ENCODE assay signal across 10 cellular contexts in the genomic region with DNA sequence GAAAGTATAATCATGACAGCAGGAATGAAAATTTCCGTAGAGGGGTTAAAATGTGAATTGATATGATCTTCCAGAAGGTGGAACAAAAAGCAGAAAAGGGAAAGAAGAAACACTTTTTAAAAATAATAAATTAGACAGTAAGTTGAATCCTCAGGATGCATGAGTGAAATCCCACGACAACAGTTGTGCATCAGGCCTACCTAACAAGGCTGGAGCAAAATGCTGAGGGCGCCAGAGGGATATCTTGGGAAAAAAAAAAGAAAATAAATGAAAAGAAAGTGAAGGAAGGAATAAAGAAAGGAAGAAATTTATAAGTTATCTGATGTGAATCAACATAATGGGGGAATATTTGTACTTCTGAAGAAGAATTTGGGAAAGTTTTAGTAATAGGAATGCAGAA. TPM values are rescaled to one million over a fixed set of nuclear protein-coding genes. Genes with fewer than 3 reads are reported as not detected.
DNase-seq lines count a peak whose midpoint lies in the region; ATAC-seq, FAIRE-seq and TF ChIP-seq lines count a peak whose summit lies in the region.
"Had no signal": no experiment of that assay in that cellular context is flagged by ENCODE, and none has a peak within 500 bp of the region (broad histone marks: within the 10 kb centered on the region; RNA-seq: fewer than 3 reads in every experiment).

No MANE protein-coding gene starts in this region.

- DNase-seq in stimulated activated naive CD8-positive, alpha-beta T cell treated with anti-CD3 and anti-CD28 coated beads, Interleukin-15, Interleukin-2, amounts not matched to agents 100 U/mL and 50 U/mL, for 24 hours: no peak
- no peak for DNase-seq in K562 (ENCODE audit: extremely low read depth in 1 of 4, low spot score in 3 of 4)
- DNase-seq in glomerular visceral epithelial cell (ENCODE audit: extremely low spot score): no peak
- no peak for DNase-seq in NK-92 treated with Interleukin-12 subunit alpha and Interleukin-12 subunit beta, amount 100 ng/mL, for 24 hours (lab: John Stamatoyannopoulos, UW)

- no peak overlapping the region for H3K4me2 ChIP-seq in K562 (ENCODE audit: insufficient read depth, low read length)

- H2AFZ ChIP-seq in K562 (ENCODE audit: low read depth, low read length): no peak overlapping the region

- no peak for TF ChIP-seq RAD21 in K562 (CRISPR knock-in tag; conservative IDR thresholded peaks at IDR 0.05 in 1 of 2, IDR thresholded peaks at IDR 0.05 in 1 of 2)

- peak overlapping the region; percentile 89 for H3K4me3 Mint-ChIP-seq in stimulated activated naive CD8-positive, alpha-beta T cell treated with anti-CD3 and anti-CD28 coated beads, Interleukin-15, Interleukin-2, amounts not matched to agents 100 ng/mL and 50 ng/mL, for 24 hours

- in situ Hi-C loops in K562 (cut with MboI): no loop called here

- peak overlapping the region; percentile 94 for H3K27ac Mint-ChIP-seq in stimulated activated naive CD8-positive, alpha-beta T cell treated with anti-CD3 and anti-CD28 coated beads, Interleukin-15, Interleukin-2, amounts not matched to agents 100 ng/mL and 50 ng/mL, for 24 hours

- no peak overlapping the region for H3K27ac ChIP-seq in K562 (ENCODE audit: extremely low read depth, low read depth, low read length)

- BruUV-seq in K562 (replicated peaks; lab: Mats Ljungman, UMichigan): no TSS peak

- ATAC-seq in stimulated activated naive CD8-positive, alpha-beta T cell treated with anti-CD3 and anti-CD28 coated beads, Interleukin-15, Interleukin-2, amounts not matched to agents 100 U/mL and 50 U/mL, for 24 hours: no peak
- ATAC-seq in K562 (no peak), GM21737 (IDR thresholded peaks at IDR 0.05; ENCODE audit: unreplicated experiment) (no peak), HG03565 (IDR thresholded peaks at IDR 0.05; ENCODE audit: unreplicated experiment) (no peak)

- H3K36me3 ChIP-seq in K562 (ENCODE audit: control insufficient read depth, insufficient read depth, low read length) (no peaks in the 10 kb centered on the region), mucosa of stomach (ENCODE audit: control insufficient read depth, insufficient read depth, low read length) (no peaks in the 10 kb centered on the region)

- TF ChIP-seq CTCF in K562 (IDR thresholded peaks at IDR 0.05 in 2 of 3, conservative IDR thresholded peaks at IDR 0.05 in 1 of 3; ENCODE audit: insufficient read depth in 2 of 3, low read depth in 1 of 3, low read length in 3 of 3): no peak

- H3K4me1 ChIP-seq in K562 (replicated peaks in 1 of 2; ENCODE audit: control insufficient read depth in 2 of 2, insufficient read depth in 2 of 2, low read length in 2 of 2) (peaks cover 0 to 8% of the 10 kb centered on the region in 2 experiments; a peak in 2 of 5 replicates), mucosa of stomach (ENCODE audit: control insufficient read depth, insufficient read depth, low read length) (peaks cover 9% of the 10 kb centered on the region)

- TF ChIP-seq EP300 in K562 (IDR thresholded peaks at IDR 0.05; ENCODE audit: low read length): no peak

- no peak for TF ChIP-seq POLR2A in K562 (conservative IDR thresholded peaks at IDR 0.05)

- POLR2A ChIA-PET in K562 (lab: Yijun Ruan, JAX): interaction anchor here (0.6 kb wide), 1 partner anchor 20 kb away, joined by 3 read pairs; no protein-coding TSS in a partner anchor

- 70% methylated on average over 3 of the region's 3 CpGs for WGBS in K562 (ENCODE audit: insufficient coverage, low coverage, missing lambda C conversion rate)

- H3K36me3 Mint-ChIP-seq in stimulated activated naive CD8-positive, alpha-beta T cell treated with anti-CD3 and anti-CD28 coated beads, Interleukin-15, Interleukin-2, amounts not matched to agents 100 ng/mL and 50 ng/mL, for 24 hours (ENCODE audit: low read depth): no peaks in the 10 kb centered on the region

- H3K27me3 ChIP-seq in K562 (ENCODE audit: control insufficient read depth in 2 of 2, insufficient read depth in 2 of 2, low read length in 2 of 2) (no peaks in the 10 kb centered on the region), mucosa of stomach (ENCODE audit: control insufficient read depth, insufficient read depth, low read length) (no peaks in the 10 kb centered on the region)

- H3K4me3 ChIP-seq in K562: no peak overlapping the region
- H3K4me3 ChIP-seq in mucosa of stomach (ENCODE audit: low read length): no peak overlapping the region

- H4K20me1 ChIP-seq in K562 (replicated peaks; ENCODE audit: control insufficient read depth, insufficient read depth, low read length): no peaks in the 10 kb centered on the region; the same call in 1 of the 2 replicates

- H3K9me3 ChIP-seq in K562 (replicated peaks; ENCODE audit: control insufficient read depth, insufficient read depth, low read depth, low read length) (no peaks in the 10 kb centered on the region), mucosa of stomach (ENCODE audit: control insufficient read depth, low read length) (no peaks in the 10 kb centered on the region)

- H3K9me3 Mint-ChIP-seq in stimulated activated naive CD8-positive, alpha-beta T cell treated with anti-CD3 and anti-CD28 coated beads, Interleukin-15, Interleukin-2, amounts not matched to agents 100 ng/mL and 50 ng/mL, for 24 hours: peaks cover 7% of the 10 kb centered on the region

- FAIRE-seq in K562 (lab: Jason Lieb, UNC): no peak
- FAIRE-seq: urothelium cell line had no signal

- intact Hi-C loops in K562 (cut with micrococcal nuclease): no loop called here

- peaks cover 20% of the 10 kb centered on the region for H3K4me1 Mint-ChIP-seq in stimulated activated naive CD8-positive, alpha-beta T cell treated with anti-CD3 and anti-CD28 coated beads, Interleukin-15, Interleukin-2, amounts not matched to agents 100 ng/mL and 50 ng/mL, for 24 hours (ENCODE audit: low read depth)

- no peaks in the 10 kb centered on the region for H3K79me2 ChIP-seq in K562 (ENCODE audit: control insufficient read depth, insufficient read depth, low read length)

- no peaks in the 10 kb centered on the region for H3K27me3 Mint-ChIP-seq in stimulated activated naive CD8-positive, alpha-beta T cell treated with anti-CD3 and anti-CD28 coated beads, Interleukin-15, Interleukin-2, amounts not matched to agents 100 ng/mL and 50 ng/mL, for 24 hours

- H3K9ac ChIP-seq in K562 (ENCODE audit: insufficient read depth in 1 of 2, low read depth in 2 of 2, low read length in 2 of 2) (no peak overlapping the region), mucosa of stomach (ENCODE audit: low read length) (peak overlapping the region; percentile 25)

- no peaks in the 10 kb centered on the region for H3K9me1 ChIP-seq in K562 (ENCODE audit: control insufficient read depth, insufficient read depth, low read length)

- CTCF ChIA-PET in K562 (lab: Yijun Ruan, JAX; ENCODE audit: low intra/inter-chr PET ratio): interaction anchor here (0.6 to 0.7 kb wide), 2 partner anchors 100 to 117 kb away, joined by 3 read pairs; no protein-coding TSS in a partner anchor

RNA-seq across cellular contexts. Expression of a gene that starts 13.0 kb away (rescaled TPM):
- 34.7 and 59.2 TPM in 2 replicates for total RNA-seq in K562 (2011; cell fraction: chromatin; rRNA removed; ENCODE audit: low replicate concordance)
- total RNA-seq in K562 (2011; cell fraction: nucleolus; rRNA removed): 25.5 and 27.2 TPM in 2 replicates
- total RNA-seq in K562 (2011; cell fraction: nucleoplasm; rRNA removed): 39.0 and 46.1 TPM in 2 replicates
- total RNA-seq in K562 (2014; rRNA removed) (9.8 and 11.5 TPM in 2 replicates), K562 (2014; rRNA removed; fragmentation: Illumina TruSeq; extraction: Trizol) (14.5 and 15.8 TPM in 2 replicates), K562 (2015; rRNA removed; fragmentation: Illumina TruSeq; extraction: Trizol) (16.0 and 17.1 TPM in 2 replicates), K562 (2021) (15.3 and 19.8 TPM in 2 replicates)
- polyA plus RNA-seq in K562 (2011; rRNA removed) (14.3 and 17.1 TPM in 2 replicates), K562 (2014; fragmentation: Illumina TruSeq; extraction: Trizol) (16.5 and 20.8 TPM in 2 replicates), K562 (2014; fragmentation: Nextera tagmentation; extraction: Ambion mirVana) (10 to 100 TPM; 25.2 to 27.0 TPM), K562 (2014; rRNA removed) (14.7 and 15.9 TPM in 2 replicates)
- polyA plus RNA-seq in K562 (2011; cell fraction: cytosol; rRNA removed): 6.6 and 10.8 TPM in 2 replicates
- polyA plus RNA-seq in K562 (2011; cell fraction: nucleus; rRNA removed): 11.5 and 11.6 TPM in 2 replicates
- polyA plus RNA-seq in K562 (2012): 12.0 and 13.5 TPM in 2 replicates
- 31.4 and 32.2 TPM in 2 replicates for polyA minus RNA-seq in K562 (2011; rRNA and poly(A)+ RNA removed)
- 10.0 and 12.7 TPM in 2 replicates for polyA minus RNA-seq in K562 (2011; cell fraction: cytosol; rRNA and poly(A)+ RNA removed)
- 18.6 and 20.5 TPM in 2 replicates for polyA minus RNA-seq in K562 (2011; cell fraction: nucleus; rRNA and poly(A)+ RNA removed)

RNA-seq across cellular contexts. Expression of a gene that starts 36.5 kb away (rescaled TPM):
- not detected in 2 replicates for total RNA-seq in K562 (2011; cell fraction: chromatin; rRNA removed; ENCODE audit: low replicate concordance)
- total RNA-seq in K562 (2011; cell fraction: nucleolus; rRNA removed): not detected in 2 replicates
- total RNA-seq in K562 (2011; cell fraction: nucleoplasm; rRNA removed): not detected in 2 replicates
- total RNA-seq in K562 (2014; rRNA removed): not detected in 2 replicates
- total RNA-seq in K562 (2014; rRNA removed; fragmentation: Illumina TruSeq; extraction: Trizol): not detected in 2 replicates
- 0.19 TPM in 1 of 2 replicates, not detected in the other for total RNA-seq in K562 (2015; rRNA removed; fragmentation: Illumina TruSeq; extraction: Trizol)
- not detected in 2 replicates for total RNA-seq in K562 (2021)
- polyA plus RNA-seq in K562 (2011; rRNA removed): not detected in 2 replicates
- polyA plus RNA-seq in K562 (2011; cell fraction: cytosol; rRNA removed): not detected in 2 replicates
- polyA plus RNA-seq in K562 (2011; cell fraction: nucleus; rRNA removed): not detected in 2 replicates
- polyA plus RNA-seq in K562 (2012): 0.12 and 0.91 TPM in 2 replicates
- polyA plus RNA-seq in K562 (2014; fragmentation: Illumina TruSeq; extraction: Trizol): not detected in 2 replicates
- polyA plus RNA-seq in K562 (2014; fragmentation: Nextera tagmentation; extraction: Ambion mirVana): under 1 TPM; 0.04 to 0.06 TPM
- polyA plus RNA-seq in K562 (2014; rRNA removed): 0.24 TPM in 1 of 2 replicates, not detected in the other
- polyA minus RNA-seq in K562 (2011; rRNA and poly(A)+ RNA removed): not detected in 2 replicates
- polyA minus RNA-seq in K562 (2011; cell fraction: cytosol; rRNA and poly(A)+ RNA removed): not detected in 2 replicates
- polyA minus RNA-seq in K562 (2011; cell fraction: nucleus; rRNA and poly(A)+ RNA removed): not detected in 2 replicates
- total RNA-seq: activated CD8-positive, alpha-beta memory T cell treated with anti-CD3 and anti-CD28 coated beads for 36 hours had no signal

RNA-seq across cellular contexts. Expression of a gene that starts 42.9 kb away (rescaled TPM):
- not detected in 2 replicates for total RNA-seq in K562 (2011; cell fraction: chromatin; rRNA removed; ENCODE audit: low replicate concordance)
- total RNA-seq in K562 (2011; cell fraction: nucleolus; rRNA removed): not detected in 2 replicates
- total RNA-seq in K562 (2011; cell fraction: nucleoplasm; rRNA removed): not detected in 2 replicates
- total RNA-seq in K562 (2014; rRNA removed) (not detected in 2 replicates), K562 (2014; rRNA removed; fragmentation: Illumina TruSeq; extraction: Trizol) (not detected in 2 replicates), K562 (2015; rRNA removed; fragmentation: Illumina TruSeq; extraction: Trizol) (not detected in 2 replicates), K562 (2021) (not detected in 2 replicates)
- polyA plus RNA-seq in K562 (2011; rRNA removed) (not detected in 2 replicates), K562 (2014; fragmentation: Illumina TruSeq; extraction: Trizol) (not detected in 2 replicates), K562 (2014; fragmentation: Nextera tagmentation; extraction: Ambion mirVana) (not detected), K562 (2014; rRNA removed) (not detected in 2 replicates)
- not detected in 2 replicates for polyA plus RNA-seq in K562 (2011; cell fraction: cytosol; rRNA removed)
- not detected in 2 replicates for polyA plus RNA-seq in K562 (2011; cell fraction: nucleus; rRNA removed)
- polyA plus RNA-seq in K562 (2012): not detected in 2 replicates
- polyA minus RNA-seq in K562 (2011; rRNA and poly(A)+ RNA removed): not detected in 2 replicates
- not detected in 2 replicates for polyA minus RNA-seq in K562 (2011; cell fraction: cytosol; rRNA and poly(A)+ RNA removed)
- polyA minus RNA-seq in K562 (2011; cell fraction: nucleus; rRNA and poly(A)+ RNA removed): not detected in 2 replicates

RNA-seq across cellular contexts. Expression of a gene that starts 44.2 kb away (rescaled TPM):
- 0.04 TPM in 1 of 2 replicates, not detected in the other for total RNA-seq in K562 (2011; cell fraction: chromatin; rRNA removed; ENCODE audit: low replicate concordance)
- not detected in 2 replicates for total RNA-seq in K562 (2011; cell fraction: nucleolus; rRNA removed)
- not detected in 2 replicates for total RNA-seq in K562 (2011; cell fraction: nucleoplasm; rRNA removed)
- total RNA-seq in K562 (2014; rRNA removed): not detected in 2 replicates
- not detected in 2 replicates for total RNA-seq in K562 (2014; rRNA removed; fragmentation: Illumina TruSeq; extraction: Trizol)
- not detected in 2 replicates for total RNA-seq in K562 (2015; rRNA removed; fragmentation: Illumina TruSeq; extraction: Trizol)
- total RNA-seq in K562 (2021): 0.02 TPM in 1 of 2 replicates, not detected in the other
- 0.01 TPM in 1 of 2 replicates, not detected in the other for polyA plus RNA-seq in K562 (2011; rRNA removed)
- not detected in 2 replicates for polyA plus RNA-seq in K562 (2011; cell fraction: cytosol; rRNA removed)
- polyA plus RNA-seq in K562 (2011; cell fraction: nucleus; rRNA removed): 0.01 and 0.03 TPM in 2 replicates
- polyA plus RNA-seq in K562 (2012): 0.03 TPM in 1 of 2 replicates, not detected in the other
- 0.01 TPM in 1 of 2 replicates, not detected in the other for polyA plus RNA-seq in K562 (2014; fragmentation: Illumina TruSeq; extraction: Trizol)
- not detected for polyA plus RNA-seq in K562 (2014; fragmentation: Nextera tagmentation; extraction: Ambion mirVana)
- polyA plus RNA-seq in K562 (2014; rRNA removed): 0.04 TPM in 1 of 2 replicates, not detected in the other
- not detected in 2 replicates for polyA minus RNA-seq in K562 (2011; rRNA and poly(A)+ RNA removed)
- polyA minus RNA-seq in K562 (2011; cell fraction: cytosol; rRNA and poly(A)+ RNA removed): not detected in 2 replicates
- polyA minus RNA-seq in K562 (2011; cell fraction: nucleus; rRNA and poly(A)+ RNA removed): under 0.01 TPM in 1 of 2 replicates, not detected in the other
